In the genomic region with DNA sequence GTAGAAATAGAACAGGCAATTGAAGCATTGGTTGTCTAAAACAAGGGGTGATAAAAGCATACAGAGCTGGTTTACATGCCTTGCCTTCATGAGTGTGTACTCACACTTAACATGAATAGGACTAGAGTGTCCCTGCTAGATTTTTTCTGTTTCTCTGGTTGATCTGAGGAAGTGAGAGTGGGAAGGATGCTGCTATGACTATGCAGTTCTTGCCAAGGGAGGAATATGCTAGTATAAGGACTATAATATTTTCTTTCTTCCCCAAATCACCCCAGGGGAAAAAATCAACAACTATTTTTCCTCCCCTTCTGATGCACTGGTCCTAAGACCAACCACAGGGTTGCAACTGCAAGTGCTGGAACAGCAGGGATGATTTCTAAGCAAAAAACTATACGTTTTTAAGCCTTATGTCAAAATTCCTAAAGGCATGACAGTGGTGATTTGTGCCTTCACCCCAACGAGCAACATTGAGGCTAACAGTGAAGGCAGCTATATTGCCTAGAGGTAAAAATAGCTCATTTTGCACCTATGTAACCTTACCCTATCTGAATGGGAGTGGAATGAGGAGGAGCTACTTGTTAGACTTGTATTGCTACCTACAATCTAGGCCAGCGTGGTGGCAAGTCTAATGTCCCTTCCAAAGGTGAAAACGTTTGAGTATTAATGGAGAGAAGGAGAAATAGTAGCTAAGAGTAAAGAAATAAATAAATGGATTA, we compare ENCODE assay signal across 9 cellular contexts. TPM values are rescaled to one million over a fixed set of nuclear protein-coding genes. Genes with fewer than 3 reads are reported as not detected.
A peak's percentile ranks its signal among the peaks of the same experiment; 100 is the strongest.
DNase-seq lines count a peak whose midpoint lies in the region; ATAC-seq and TF ChIP-seq lines count a peak whose summit lies in the region.
"Had no signal": no experiment of that assay in that cellular context is flagged by ENCODE, and none has a peak within 500 bp of the region (broad histone marks: within the 10 kb centered on the region; RNA-seq: fewer than 3 reads in every experiment).

No MANE protein-coding gene starts in this region.

- H3K4me1 ChIP-seq in spleen, result peaks cover 0 to 6% (median 2%) of the 10 kb centered on the region in 6 donors
- H3K4me1 ChIP-seq: esophagus muscularis mucosa had no signal

- no peak for TF ChIP-seq CTCF in foreskin fibroblast (IDR thresholded peaks at IDR 0.05; ENCODE audit: low read depth, low read length)
- no peak for TF ChIP-seq CTCF in spleen (IDR thresholded peaks at IDR 0.05 in 8 of 11, conservative IDR thresholded peaks at IDR 0.05 in 3 of 11)

- DNase-seq in SK-MEL-5 (ENCODE audit: low read depth, low spot score) (peak; percentile 62), foreskin fibroblast (no peak), spleen (no peak)
- DNase-seq in activated CD4-positive, alpha-beta T cell treated with anti-CD3 and anti-CD28 coated beads, Interleukin-2, amount 10 ng/mL, durations not matched to agents 24 days and 14 days, result no peak
- DNase-seq: activated naive CD4-positive, alpha-beta T cell treated with anti-CD3 and anti-CD28 coated beads, Interleukin-2, amount 50 U/mL, for 16 hours had no signal

- no peaks in the 10 kb centered on the region for H3K9me3 ChIP-seq in spleen
- H3K9me3 ChIP-seq: esophagus muscularis mucosa had no signal

- H3K4me3 ChIP-seq in foreskin fibroblast (ENCODE audit: low read depth in 1 of 2, low read length in 2 of 2) (no peak overlapping the region), spleen (no peak overlapping the region)
- H3K4me3 ChIP-seq: esophagus muscularis mucosa had no signal

- intact Hi-C loops in activated CD4-positive, alpha-beta T cell treated with anti-CD3 and anti-CD28 coated beads, Interleukin-2, amount 10 ng/mL, durations not matched to agents 24 days and 14 days (cut with micrococcal nuclease), result no loop called here
- intact Hi-C loops in spleen (cut with DNase I; ENCODE audit: low total_unique reads), result no loop called here

- peak overlapping the region; percentile 47 for H3K27ac Mint-ChIP-seq in stimulated activated memory B cell treated with anti-CD40 and anti-IgM and Interleukin-4, amounts not matched to agents 10 μg/mL and 1 μg/mL and 100 μg/mL, for 72 hours
- no peak overlapping the region for H3K27ac Mint-ChIP-seq in activated CD4-positive, alpha-beta T cell treated with anti-CD3 and anti-CD28 coated beads, Interleukin-2, amount 10 ng/mL, durations not matched to agents 24 days and 14 days

- H3K4me3 Mint-ChIP-seq in stimulated activated memory B cell treated with anti-CD40 and anti-IgM and Interleukin-4, amounts not matched to agents 10 μg/mL and 1 μg/mL and 100 μg/mL, for 72 hours, result no peak overlapping the region
- H3K4me3 Mint-ChIP-seq in activated CD4-positive, alpha-beta T cell treated with anti-CD3 and anti-CD28 coated beads, Interleukin-2, amount 10 ng/mL, durations not matched to agents 24 days and 14 days, result no peak overlapping the region

- WGBS in spleen, 5 donors, result 59 to 65% (median 63%) methylated on average over 4 of the region's 4 CpGs

- no peaks in the 10 kb centered on the region for H3K36me3 ChIP-seq in spleen
- H3K36me3 ChIP-seq: esophagus muscularis mucosa had no signal

- no peak for TF ChIP-seq POLR2A in spleen (IDR thresholded peaks at IDR 0.05)

- H3K27ac ChIP-seq in spleen, result no peak overlapping the region
- H3K27ac ChIP-seq: esophagus muscularis mucosa had no signal

- H3K27me3 ChIP-seq in spleen (replicated peaks in 1 of 7), result no peaks in the 10 kb centered on the region
- H3K27me3 ChIP-seq: esophagus muscularis mucosa had no signal

- H3K9me3 Mint-ChIP-seq in stimulated activated memory B cell treated with anti-CD40 and anti-IgM and Interleukin-4, amounts not matched to agents 10 μg/mL and 1 μg/mL and 100 μg/mL, for 72 hours, result no peaks in the 10 kb centered on the region
- H3K9me3 Mint-ChIP-seq in activated CD4-positive, alpha-beta T cell treated with anti-CD3 and anti-CD28 coated beads, Interleukin-2, amount 10 ng/mL, durations not matched to agents 24 days and 14 days, result no peaks in the 10 kb centered on the region

- no peaks in the 10 kb centered on the region for H3K36me3 Mint-ChIP-seq in stimulated activated memory B cell treated with anti-CD40 and anti-IgM and Interleukin-4, amounts not matched to agents 10 μg/mL and 1 μg/mL and 100 μg/mL, for 72 hours
- no peaks in the 10 kb centered on the region for H3K36me3 Mint-ChIP-seq in activated CD4-positive, alpha-beta T cell treated with anti-CD3 and anti-CD28 coated beads, Interleukin-2, amount 10 ng/mL, durations not matched to agents 24 days and 14 days (ENCODE audit: low read depth)

- in situ Hi-C loops in SK-MEL-5 (cut with HindIII; ENCODE audit: low pct_unique_long_range_greater_than_20kb, low sequenced_read_pairs), result no loop called here

- ATAC-seq in GM19452 (IDR thresholded peaks at IDR 0.05; ENCODE audit: unreplicated experiment), result peak; percentile 90
- ATAC-seq in HG03103 (IDR thresholded peaks at IDR 0.05; ENCODE audit: low read depth, unreplicated experiment), result peak; percentile 91
- ATAC-seq in stimulated activated memory B cell treated with anti-CD40 and anti-IgM and Interleukin-4, amounts not matched to agents 10 μg/mL and 1 μg/mL and 100 μg/mL, for 72 hours, result peak; percentile 90

- no peaks in the 10 kb centered on the region for H3K27me3 Mint-ChIP-seq in stimulated activated memory B cell treated with anti-CD40 and anti-IgM and Interleukin-4, amounts not matched to agents 10 μg/mL and 1 μg/mL and 100 μg/mL, for 72 hours
- H3K27me3 Mint-ChIP-seq in activated CD4-positive, alpha-beta T cell treated with anti-CD3 and anti-CD28 coated beads, Interleukin-2, amount 10 ng/mL, durations not matched to agents 24 days and 14 days, result no peaks in the 10 kb centered on the region

- peaks cover 15% of the 10 kb centered on the region for H3K4me1 Mint-ChIP-seq in stimulated activated memory B cell treated with anti-CD40 and anti-IgM and Interleukin-4, amounts not matched to agents 10 μg/mL and 1 μg/mL and 100 μg/mL, for 72 hours
- H3K4me1 Mint-ChIP-seq in activated CD4-positive, alpha-beta T cell treated with anti-CD3 and anti-CD28 coated beads, Interleukin-2, amount 10 ng/mL, durations not matched to agents 24 days and 14 days, result peaks cover 7% of the 10 kb centered on the region

RNA-seq across cellular contexts. Expression of a gene that starts 33.5 kb away (rescaled TPM):
- total RNA-seq in SK-MEL-5 (2014; rRNA removed; shearing (Covaris generic)), result 69.6 and 73.0 TPM in 2 replicates
- polyA plus RNA-seq in SK-MEL-5 (2015; cell fraction: cytosol; rRNA removed), result 35.8 and 44.2 TPM in 2 replicates
- polyA plus RNA-seq in SK-MEL-5 (2015; cell fraction: nucleus; rRNA removed), result 39.0 and 47.3 TPM in 2 replicates
- 56.9 and 60.9 TPM in 2 replicates for total RNA-seq in activated CD4-positive, alpha-beta T cell treated with anti-CD3 and anti-CD28 coated beads, Interleukin-2, amount 10 ng/mL, durations not matched to agents 24 days and 14 days
- 10 to 100 TPM; 70.3 to 95.6 (median 78.0) TPM for total RNA-seq in spleen
- 10 to 100 TPM; 13.4 to 24.5 (median 18.3) TPM for polyA plus RNA-seq in spleen

RNA-seq across cellular contexts. Expression of a gene that starts 35.7 kb away (rescaled TPM):
- 38.3 and 44.0 TPM in 2 replicates for total RNA-seq in SK-MEL-5 (2014; rRNA removed; shearing (Covaris generic))
- polyA plus RNA-seq in SK-MEL-5 (2015; cell fraction: cytosol; rRNA removed), result 24.4 and 28.8 TPM in 2 replicates
- polyA plus RNA-seq in SK-MEL-5 (2015; cell fraction: nucleus; rRNA removed), result 11.1 and 12.7 TPM in 2 replicates
- total RNA-seq in activated CD4-positive, alpha-beta T cell treated with anti-CD3 and anti-CD28 coated beads, Interleukin-2, amount 10 ng/mL, durations not matched to agents 24 days and 14 days, result 78.3 and 79.5 TPM in 2 replicates
- total RNA-seq in spleen, result 10 to 100 TPM; 19.2 to 36.9 (median 23.7) TPM
- 10 to 100 TPM in 1 of 3 donors, 1 to 10 TPM in 2; 7.7 to 10.1 (median 9.5) TPM for polyA plus RNA-seq in spleen
